ENCODE assay signal across 8 cellular contexts in genomic region chr1:212161231-212161781, GRCh38.
DNase-seq lines count a peak whose midpoint lies in the region; ATAC-seq and TF ChIP-seq lines count a peak whose summit lies in the region.

No MANE protein-coding gene starts in this region.

- peaks cover 12 to 29% (median 18%) of the 10 kb centered on the region in 4 donors for H3K4me1 Mint-ChIP-seq in CD4-positive, CD25-positive, alpha-beta regulatory T cell
- H3K4me1 Mint-ChIP-seq in activated T-helper 1 cell treated with anti-CD3 and anti-CD28 coated beads, Interleukin-12 subunit alpha, Interleukin-12 subunit beta, Interleukin-2, Interleukin-4 antibody, amounts not matched to agents 30 ng/mL and 10 ng/mL and 1 ng/mL, durations not matched to agents 14 hours and 24 hours and 36 hours (ENCODE audit: low read depth): peaks cover 42% of the 10 kb centered on the region

- H3K27me3 ChIP-seq in CD4-positive, CD25-positive, alpha-beta regulatory T cell (ENCODE audit: control insufficient read depth, insufficient read depth, low read length): no peaks in the 10 kb centered on the region
- H3K27me3 ChIP-seq in uterus: no peaks in the 10 kb centered on the region

- no peaks in the 10 kb centered on the region for H3K27me3 Mint-ChIP-seq in CD4-positive, CD25-positive, alpha-beta regulatory T cell
- no peaks in the 10 kb centered on the region for H3K27me3 Mint-ChIP-seq in activated T-helper 1 cell treated with anti-CD3 and anti-CD28 coated beads, Interleukin-12 subunit alpha, Interleukin-12 subunit beta, Interleukin-2, Interleukin-4 antibody, amounts not matched to agents 30 ng/mL and 10 ng/mL and 1 ng/mL, durations not matched to agents 14 hours and 24 hours and 36 hours (ENCODE audit: insufficient read depth)

- no peak overlapping the region for H3K4me3 ChIP-seq in CD4-positive, CD25-positive, alpha-beta regulatory T cell (ENCODE audit: low read depth, low read length)
- no peak overlapping the region for H3K4me3 ChIP-seq in uterus

- DNase-seq in CD4-positive, CD25-positive, alpha-beta regulatory T cell: peak in 1 of 3 donors; percentile 14
- peak; percentile 72 for DNase-seq in HS-5 (ENCODE audit: low read depth)
- DNase-seq in activated T-helper 1 cell treated with anti-CD3 and anti-CD28 coated beads, Interleukin-12 subunit alpha, Interleukin-12 subunit beta, Interleukin-2, Interleukin-4 antibody, amounts not matched to agents 30 ng/mL and 10 ng/mL and 1 ng/mL, durations not matched to agents 14 hours and 24 hours and 36 hours (ENCODE audit: low spot score): no peak
- DNase-seq in kidney glomerular epithelial cell (lab: John Stamatoyannopoulos, UW): peak; percentile 93
- no peak for DNase-seq in germinal center (ENCODE audit: low spot score)
- DNase-seq in uterus: no peak

- intact Hi-C loops in activated T-helper 1 cell treated with anti-CD3 and anti-CD28 coated beads, Interleukin-12 subunit alpha, Interleukin-12 subunit beta, Interleukin-2, Interleukin-4 antibody, amounts not matched to agents 30 ng/mL and 10 ng/mL and 1 ng/mL, durations not matched to agents 14 hours and 24 hours and 36 hours (cut with micrococcal nuclease): no loop called here
- intact Hi-C loops in uterus (cut with DNase I; ENCODE audit: low total_unique reads): no loop called here

- peaks cover 4% of the 10 kb centered on the region for H3K4me1 ChIP-seq in CD4-positive, CD25-positive, alpha-beta regulatory T cell (ENCODE audit: control insufficient read depth, insufficient read depth, low read length, poor library complexity, severe bottlenecking)
- H3K4me1 ChIP-seq in uterus: no peaks in the 10 kb centered on the region

- ATAC-seq in CD4-positive, CD25-positive, alpha-beta regulatory T cell (ENCODE audit: low read depth in 2 of 2): no peak
- ATAC-seq in HG03175 (IDR thresholded peaks at IDR 0.05; ENCODE audit: unreplicated experiment) (no peak), HG02623 (IDR thresholded peaks at IDR 0.05; ENCODE audit: unreplicated experiment) (no peak)

- H3K4me3 Mint-ChIP-seq in CD4-positive, CD25-positive, alpha-beta regulatory T cell: no peak overlapping the region
- peak overlapping the region; percentile 46 for H3K4me3 Mint-ChIP-seq in activated T-helper 1 cell treated with anti-CD3 and anti-CD28 coated beads, Interleukin-12 subunit alpha, Interleukin-12 subunit beta, Interleukin-2, Interleukin-4 antibody, amounts not matched to agents 30 ng/mL and 10 ng/mL and 1 ng/mL, durations not matched to agents 14 hours and 24 hours and 36 hours

- H3K36me3 Mint-ChIP-seq in CD4-positive, CD25-positive, alpha-beta regulatory T cell: no peaks in the 10 kb centered on the region
- peaks cover 4% of the 10 kb centered on the region for H3K36me3 Mint-ChIP-seq in activated T-helper 1 cell treated with anti-CD3 and anti-CD28 coated beads, Interleukin-12 subunit alpha, Interleukin-12 subunit beta, Interleukin-2, Interleukin-4 antibody, amounts not matched to agents 30 ng/mL and 10 ng/mL and 1 ng/mL, durations not matched to agents 14 hours and 24 hours and 36 hours (ENCODE audit: low read depth)

- no peak for TF ChIP-seq CTCF in uterus (IDR thresholded peaks at IDR 0.05)

- no peaks in the 10 kb centered on the region for H3K9me3 ChIP-seq in CD4-positive, CD25-positive, alpha-beta regulatory T cell (ENCODE audit: control insufficient read depth in 2 of 2, low read length in 2 of 2)
- no peaks in the 10 kb centered on the region for H3K9me3 ChIP-seq in uterus

- H3K27ac Mint-ChIP-seq in CD4-positive, CD25-positive, alpha-beta regulatory T cell: peak overlapping the region in 2 of 3 donors; percentile 56 to 57
- peak overlapping the region; percentile 72 for H3K27ac Mint-ChIP-seq in activated T-helper 1 cell treated with anti-CD3 and anti-CD28 coated beads, Interleukin-12 subunit alpha, Interleukin-12 subunit beta, Interleukin-2, Interleukin-4 antibody, amounts not matched to agents 30 ng/mL and 10 ng/mL and 1 ng/mL, durations not matched to agents 14 hours and 24 hours and 36 hours

- no peaks in the 10 kb centered on the region for H3K9me3 Mint-ChIP-seq in CD4-positive, CD25-positive, alpha-beta regulatory T cell
- no peaks in the 10 kb centered on the region for H3K9me3 Mint-ChIP-seq in activated T-helper 1 cell treated with anti-CD3 and anti-CD28 coated beads, Interleukin-12 subunit alpha, Interleukin-12 subunit beta, Interleukin-2, Interleukin-4 antibody, amounts not matched to agents 30 ng/mL and 10 ng/mL and 1 ng/mL, durations not matched to agents 14 hours and 24 hours and 36 hours

- H3K36me3 ChIP-seq in CD4-positive, CD25-positive, alpha-beta regulatory T cell (ENCODE audit: control insufficient read depth, insufficient read depth, low read length): no peaks in the 10 kb centered on the region
- no peaks in the 10 kb centered on the region for H3K36me3 ChIP-seq in uterus

- no peak overlapping the region for H3K27ac ChIP-seq in CD4-positive, CD25-positive, alpha-beta regulatory T cell (ENCODE audit: insufficient read depth, low read length, poor library complexity, severe bottlenecking)
- no peak overlapping the region for H3K27ac ChIP-seq in uterus

- TF ChIP-seq POLR2A in uterus (IDR thresholded peaks at IDR 0.05): no peak

Comparison
In these comparisons a context has a peak if more than half of its experiments do, and no peak if none do; other contexts are left out.
1. DNase-seq: peak in HS-5 (single experiment) and kidney glomerular epithelial cell (single experiment); none in activated T-helper 1 cell treated with anti-CD3 and anti-CD28 coated beads, Interleukin-12 subunit alpha, Interleukin-12 subunit beta, Interleukin-2, Interleukin-4 antibody, amounts not matched to agents 30 ng/mL and 10 ng/mL and 1 ng/mL, durations not matched to agents 14 hours and 24 hours and 36 hours (single experiment), germinal center (single experiment) and uterus (0 of 2).